21 cellular contexts compared by ENCODE assay signal in the genomic region with DNA sequence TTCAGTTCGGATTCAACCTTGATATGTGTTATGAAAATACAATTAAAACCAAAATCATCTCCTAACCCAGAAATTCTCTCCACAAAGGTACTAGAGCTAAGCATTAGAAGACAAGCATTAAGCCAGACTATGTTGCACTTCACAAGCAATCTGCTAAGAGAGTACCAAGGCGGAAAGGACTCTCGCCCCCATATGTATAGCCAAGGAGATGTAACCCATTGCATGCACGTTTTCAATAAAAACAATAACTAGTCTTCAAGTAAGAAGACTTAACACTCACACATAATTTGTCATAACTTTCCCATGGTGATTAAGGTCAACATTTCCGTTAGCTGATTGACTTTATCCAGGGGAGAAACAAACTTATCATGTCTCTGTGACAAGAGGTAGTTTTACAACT. TPM values are rescaled to one million over a fixed set of nuclear protein-coding genes. Genes with fewer than 3 reads are reported as not detected.
DNase-seq lines count a peak whose midpoint lies in the region; ATAC-seq lines count a peak whose summit lies in the region.
"Had no signal": no experiment of that assay in that cellular context is flagged by ENCODE, and none has a peak within 500 bp of the region (broad histone marks: within the 10 kb centered on the region; RNA-seq: fewer than 3 reads in every experiment).

No MANE protein-coding gene starts in this region.

- H3F3A ChIP-seq in GM23248 (ENCODE audit: insufficient read depth), result no peaks in the 10 kb centered on the region; the same call in 1 of the 2 replicates

- H3K27ac Mint-ChIP-seq in activated CD4-positive, alpha-beta T cell treated with anti-CD3 and anti-CD28 coated beads for 36 hours, result peak overlapping the region; percentile 99
- peak overlapping the region; percentile 85 for H3K27ac Mint-ChIP-seq in activated T-helper 2 cell treated with anti-CD3 and anti-CD28 coated beads, Interferon-gamma antibody, Interleukin-2, Interleukin-4, amounts not matched to agents 10 μg/mL and 5 μg/mL and 100 μg/mL, durations not matched to agents 14 hours and 24 hours and 36 hours
- H3K27ac Mint-ChIP-seq in natural killer cell treated with Interleukin-12 subunit alpha and Interleukin-12 subunit beta and Interleukin-15 and Interleukin-18, amount 100 ng/mL, for 72 hours, result peak overlapping the region; percentile 96 to 100
- H3K27ac Mint-ChIP-seq: nephron, WTC11 had no signal

- H3K27me3 Mint-ChIP-seq in activated CD4-positive, alpha-beta T cell treated with anti-CD3 and anti-CD28 coated beads for 36 hours, result no peaks in the 10 kb centered on the region
- H3K27me3 Mint-ChIP-seq in activated T-helper 2 cell treated with anti-CD3 and anti-CD28 coated beads, Interferon-gamma antibody, Interleukin-2, Interleukin-4, amounts not matched to agents 10 μg/mL and 5 μg/mL and 100 μg/mL, durations not matched to agents 14 hours and 24 hours and 36 hours (ENCODE audit: low read depth), result no peaks in the 10 kb centered on the region
- no peaks in the 10 kb centered on the region for H3K27me3 Mint-ChIP-seq in natural killer cell treated with Interleukin-12 subunit alpha and Interleukin-12 subunit beta and Interleukin-15 and Interleukin-18, amount 100 ng/mL, for 72 hours

- H3K4me1 Mint-ChIP-seq in activated CD4-positive, alpha-beta T cell treated with anti-CD3 and anti-CD28 coated beads for 36 hours, result peaks cover 76% of the 10 kb centered on the region
- peaks cover 56% of the 10 kb centered on the region for H3K4me1 Mint-ChIP-seq in activated T-helper 2 cell treated with anti-CD3 and anti-CD28 coated beads, Interferon-gamma antibody, Interleukin-2, Interleukin-4, amounts not matched to agents 10 μg/mL and 5 μg/mL and 100 μg/mL, durations not matched to agents 14 hours and 24 hours and 36 hours (ENCODE audit: low read depth)
- peaks cover 46 to 60% of the 10 kb centered on the region in 2 donors for H3K4me1 Mint-ChIP-seq in natural killer cell treated with Interleukin-12 subunit alpha and Interleukin-12 subunit beta and Interleukin-15 and Interleukin-18, amount 100 ng/mL, for 72 hours (ENCODE audit: low read depth in 2 of 2)
- H3K4me1 Mint-ChIP-seq: nephron had no signal

- H2AFZ ChIP-seq in GM23248, result peak overlapping the region; percentile 36; the same call in 1 of the 2 replicates

- in situ Hi-C loops in GM23248 (cut with MboI), result no loop called here

- CTCF ChIA-PET in activated CD4-positive, alpha-beta T cell treated with anti-CD3 and anti-CD28 coated beads for 36 hours (lab: Charles Lee), result interaction anchor here (0.6 to 3.1 kb wide), 11 partner anchors 9 to 98 kb away, joined by 3 to 29 read pairs (median 4); no protein-coding TSS in a partner anchor

- intact Hi-C loops in activated CD4-positive, alpha-beta T cell treated with anti-CD3 and anti-CD28 coated beads for 36 hours (cut with DNase I, micrococcal nuclease), result loop anchor here (1.0 to 10.0 kb wide), 5 partner anchors 9 to 836 kb away; a partner anchor contains a TSS
- intact Hi-C loops in activated T-helper 2 cell treated with anti-CD3 and anti-CD28 coated beads, Interferon-gamma antibody, Interleukin-2, Interleukin-4, amounts not matched to agents 10 μg/mL and 5 μg/mL and 100 μg/mL, durations not matched to agents 14 hours and 24 hours and 36 hours (cut with micrococcal nuclease), result loop anchor here (2.0 to 5.0 kb wide), 3 partner anchors 54 to 454 kb away; a partner anchor contains a TSS

- H3K27me3 ChIP-seq in GM23248 (replicated peaks; ENCODE audit: insufficient read depth), result no peaks in the 10 kb centered on the region
- H3K27me3 ChIP-seq: BLaER1 treated with 17β-estradiol and CSF1 and Interleukin-3, amounts not matched to agents 10 nM and 100 nM; upper lobe of left lung had no signal

- no peak overlapping the region for H3K4me2 ChIP-seq in GM23248 (ENCODE audit: unreplicated experiment)
- H3K4me2 ChIP-seq: A549; BLaER1 treated with 17β-estradiol and CSF1 and Interleukin-3, amounts not matched to agents 10 nM and 100 nM had no signal

- peak; percentile 9 for ATAC-seq in activated CD4-positive, alpha-beta T cell treated with anti-CD3 and anti-CD28 coated beads for 36 hours
- ATAC-seq in natural killer cell treated with Interleukin-12 subunit alpha and Interleukin-12 subunit beta and Interleukin-15 and Interleukin-18, amount 100 ng/mL, for 72 hours, result no peak
- no peak for ATAC-seq in HG03520 (IDR thresholded peaks at IDR 0.05; ENCODE audit: unreplicated experiment)
- ATAC-seq: A549, WTC11 had no signal

- no peak overlapping the region for H3K4me3 ChIP-seq in GM23248
- H3K4me3 ChIP-seq: A549; BLaER1 treated with 17β-estradiol and CSF1 and Interleukin-3, amounts not matched to agents 10 nM and 100 nM; upper lobe of left lung had no signal

- no peaks in the 10 kb centered on the region for H3K9me3 Mint-ChIP-seq in activated CD4-positive, alpha-beta T cell treated with anti-CD3 and anti-CD28 coated beads for 36 hours (ENCODE audit: low read depth)
- no peaks in the 10 kb centered on the region for H3K9me3 Mint-ChIP-seq in activated T-helper 2 cell treated with anti-CD3 and anti-CD28 coated beads, Interferon-gamma antibody, Interleukin-2, Interleukin-4, amounts not matched to agents 10 μg/mL and 5 μg/mL and 100 μg/mL, durations not matched to agents 14 hours and 24 hours and 36 hours
- H3K9me3 Mint-ChIP-seq in natural killer cell treated with Interleukin-12 subunit alpha and Interleukin-12 subunit beta and Interleukin-15 and Interleukin-18, amount 100 ng/mL, for 72 hours, result no peaks in the 10 kb centered on the region
- H3K9me3 Mint-ChIP-seq: nephron, WTC11 had no signal

- POLR2A ChIA-PET in activated CD4-positive, alpha-beta T cell treated with anti-CD3 and anti-CD28 coated beads for 36 hours (lab: Charles Lee), result interaction anchor here (0.6 to 0.7 kb wide), 2 partner anchors 28 to 35 kb away, joined by 3 read pairs; a partner anchor contains a TSS

- H3K9me3 ChIP-seq in GM23248 (ENCODE audit: low read depth), result no peaks in the 10 kb centered on the region
- H3K9me3 ChIP-seq: A549, upper lobe of left lung had no signal

- no peak overlapping the region for H3K9ac ChIP-seq in GM23248
- H3K9ac ChIP-seq: BLaER1 treated with 17β-estradiol and CSF1 and Interleukin-3, amounts not matched to agents 10 nM and 100 nM had no signal

- H4K20me1 ChIP-seq in GM23248 (ENCODE audit: insufficient read depth), result no peaks in the 10 kb centered on the region
- H4K20me1 ChIP-seq: BLaER1 treated with 17β-estradiol and CSF1 and Interleukin-3, amounts not matched to agents 10 nM and 100 nM had no signal

- H3K9me2 ChIP-seq in GM23248 (ENCODE audit: insufficient read depth), result no peaks in the 10 kb centered on the region

- no peak overlapping the region for H3K27ac ChIP-seq in GM23248
- H3K27ac ChIP-seq: A549; BLaER1 treated with 17β-estradiol and CSF1 and Interleukin-3, amounts not matched to agents 10 nM and 100 nM; upper lobe of left lung had no signal

- H3K79me2 ChIP-seq in GM23248 (ENCODE audit: insufficient read depth), result no peaks in the 10 kb centered on the region

- no peaks in the 10 kb centered on the region for H3K36me3 ChIP-seq in GM23248 (ENCODE audit: low read depth)
- H3K36me3 ChIP-seq: BLaER1 treated with 17β-estradiol and CSF1 and Interleukin-3, amounts not matched to agents 10 nM and 100 nM; upper lobe of left lung had no signal

- 80 to 81% methylated on average over 5 of the region's 5 CpGs for whole genome bisulfite sequencing in GM23248 (ENCODE audit: low coverage in 1 of 2, low lambda C conversion rate in 2 of 2, missing lambda C conversion rate in 2 of 2), 2 experiments

- peaks cover 16% of the 10 kb centered on the region for H3K4me1 ChIP-seq in GM23248 (ENCODE audit: insufficient read depth)
- H3K4me1 ChIP-seq: A549 had no signal

- H3K4me3 Mint-ChIP-seq in activated CD4-positive, alpha-beta T cell treated with anti-CD3 and anti-CD28 coated beads for 36 hours, result peak overlapping the region; percentile 77
- peak overlapping the region; percentile 60 for H3K4me3 Mint-ChIP-seq in activated T-helper 2 cell treated with anti-CD3 and anti-CD28 coated beads, Interferon-gamma antibody, Interleukin-2, Interleukin-4, amounts not matched to agents 10 μg/mL and 5 μg/mL and 100 μg/mL, durations not matched to agents 14 hours and 24 hours and 36 hours (ENCODE audit: low read depth)
- H3K4me3 Mint-ChIP-seq in natural killer cell treated with Interleukin-12 subunit alpha and Interleukin-12 subunit beta and Interleukin-15 and Interleukin-18, amount 100 ng/mL, for 72 hours, result peak overlapping the region; percentile 53
- H3K4me3 Mint-ChIP-seq: nephron, WTC11 had no signal

- DNase-seq in activated CD4-positive, alpha-beta T cell treated with anti-CD3 and anti-CD28 coated beads for 36 hours, result no peak
- no peak for DNase-seq in activated CD4-positive, alpha-beta T cell treated with anti-CD3 and anti-CD28 coated beads for 4 hours
- DNase-seq in GM23248, result no peak
- no peak for DNase-seq in activated T-helper 2 cell treated with anti-CD3 and anti-CD28 coated beads, Interferon-gamma antibody, Interleukin-2, Interleukin-4, amounts not matched to agents 10 μg/mL and 5 μg/mL and 100 μg/mL, durations not matched to agents 14 hours and 24 hours and 36 hours (ENCODE audit: low spot score)
- no peak for DNase-seq in natural killer cell treated with Interleukin-12 subunit alpha and Interleukin-12 subunit beta and Interleukin-15 and Interleukin-18, amount 100 ng/mL, for 72 hours (ENCODE audit: low spot score)
- DNase-seq in NCI-H774 (lab: John Stamatoyannopoulos, UW), result no peak
- no peak for DNase-seq in NOMO-1 treated with DMSO at 0.1 percent for 48 hours (lab: John Stamatoyannopoulos, UW; ENCODE audit: unreplicated experiment)
- DNase-seq: amygdala; central memory CD4-positive, alpha-beta T cell; kidney glomerular epithelial cell; NCI-H1105 treated with DMSO at 0.1 percent for 48 hours; NCI-H524 treated with DMSO at 0.1 percent for 48 hours; posterior cingulate gyrus; SHP77 treated with DMSO at 0.1 percent for 48 hours; stimulated activated CD4-positive, alpha-beta T cell treated with anti-CD3 and anti-CD28 coated beads, Interleukin-2, amount 100 ng/mL, for 24 hours; upper lobe of left lung had no signal

- peaks cover 13% of the 10 kb centered on the region for H3K36me3 Mint-ChIP-seq in activated CD4-positive, alpha-beta T cell treated with anti-CD3 and anti-CD28 coated beads for 36 hours (ENCODE audit: low read depth)
- H3K36me3 Mint-ChIP-seq in activated T-helper 2 cell treated with anti-CD3 and anti-CD28 coated beads, Interferon-gamma antibody, Interleukin-2, Interleukin-4, amounts not matched to agents 10 μg/mL and 5 μg/mL and 100 μg/mL, durations not matched to agents 14 hours and 24 hours and 36 hours (ENCODE audit: low read depth), result peaks cover 9% of the 10 kb centered on the region
- H3K36me3 Mint-ChIP-seq in natural killer cell treated with Interleukin-12 subunit alpha and Interleukin-12 subunit beta and Interleukin-15 and Interleukin-18, amount 100 ng/mL, for 72 hours, result peaks cover 7% of the 10 kb centered on the region
- H3K36me3 Mint-ChIP-seq: WTC11 had no signal

RNA-seq across cellular contexts. Expression of a gene that starts 27.6 kb away (rescaled TPM):
- 100 to 1,000 TPM; 458 to 564 TPM for total RNA-seq in activated CD4-positive, alpha-beta T cell treated with anti-CD3 and anti-CD28 coated beads for 36 hours
- total RNA-seq in GM23248 (2014; rRNA removed; shearing (Covaris generic)), result 0.38 and 0.86 TPM in 2 replicates
- 0.66 and 0.70 TPM in 2 replicates for polyA plus RNA-seq in GM23248 (2016; fragmentation: Nextera tagmentation; extraction: Ambion mirVana)
- total RNA-seq in activated T-helper 2 cell treated with anti-CD3 and anti-CD28 coated beads, Interferon-gamma antibody, Interleukin-2, Interleukin-4, amounts not matched to agents 10 μg/mL and 5 μg/mL and 100 μg/mL, durations not matched to agents 14 hours and 24 hours and 36 hours, result 321 and 333 TPM in 2 replicates
- total RNA-seq in natural killer cell treated with Interleukin-12 subunit alpha and Interleukin-12 subunit beta and Interleukin-15 and Interleukin-18, amount 100 ng/mL, for 72 hours, result 100 to 1,000 TPM; 334 to 761 TPM
- polyA plus RNA-seq: A549 had no signal

Comparison
In these comparisons a context has a peak if more than half of its experiments do, and no peak if none do; other contexts are left out.
1. RNA of a gene that starts 27.6 kb away (total RNA-seq): 334 to 761 TPM in natural killer cell treated with Interleukin-12 subunit alpha and Interleukin-12 subunit beta and Interleukin-15 and Interleukin-18, amount 100 ng/mL, for 72 hours, 458 to 564 TPM in activated CD4-positive, alpha-beta T cell treated with anti-CD3 and anti-CD28 coated beads for 36 hours and 321 to 333 TPM in activated T-helper 2 cell treated with anti-CD3 and anti-CD28 coated beads, Interferon-gamma antibody, Interleukin-2, Interleukin-4, amounts not matched to agents 10 μg/mL and 5 μg/mL and 100 μg/mL, durations not matched to agents 14 hours and 24 hours and 36 hours; 0.38 to 0.86 TPM in GM23248; every median in the first group is over 100 times any median in the second.
2. Peak in every context shown above with its lines, with median percentiles within 50 percentile points of each other: H3K27ac Mint-ChIP-seq and H3K4me3 Mint-ChIP-seq.